ENCODE assay signal across 28 cellular contexts in genomic region chr2:75233965-75234364, GRCh38. TPM values are rescaled to one million over a fixed set of nuclear protein-coding genes. Genes with fewer than 3 reads are reported as not detected.
"Had no signal": no experiment of that assay in that cellular context is flagged by ENCODE, and none has a peak within 500 bp of the region (broad histone marks: within the 10 kb centered on the region; RNA-seq: fewer than 3 reads in every experiment).

No MANE protein-coding gene starts in this region.

- H3K9me3 ChIP-seq: colonic mucosa, esophagus squamous epithelium, heart right ventricle, stomach, testis, tibial artery had no signal

- H3K9ac ChIP-seq: neural progenitor cell, parathyroid adenoma had no signal

- ATAC-seq: heart right ventricle; left lobe of liver; naive thymus-derived CD4-positive, alpha-beta T cell; sciatic nerve had no signal

- H3K79me2 ChIP-seq: parathyroid adenoma had no signal

- FAIRE-seq: endometrium, keratinocyte had no signal

- H3K27me3 ChIP-seq: colonic mucosa, esophagus squamous epithelium, heart right ventricle, neural progenitor cell, stomach, testis, tibial artery had no signal

- H3K4me2 ChIP-seq: neural progenitor cell, smooth muscle cell had no signal

- H3K4me3 ChIP-seq: colonic mucosa, esophagus squamous epithelium, heart right ventricle, lung, neural progenitor cell, smooth muscle cell, stomach, testis, tibial artery had no signal

- DNase-seq: colonic mucosa; dermis blood vessel endothelial cell; effector memory CD4-positive, alpha-beta T cell; esophagus squamous epithelium; foreskin melanocyte; glutamatergic neuron; heart right ventricle; hippocampal formation; immature natural killer cell; midbrain; naive thymus-derived CD4-positive, alpha-beta T cell; stimulated activated CD4-positive, alpha-beta T cell treated with anti-CD3 and anti-CD28 coated beads, Interleukin-12 subunit alpha, Interleukin-12 subunit beta, amount 100 ng/mL, for 4 hours; stimulated activated CD4-positive, alpha-beta T cell treated with anti-CD3 and anti-CD28 coated beads, Interleukin-1b, Interleukin-23, amount 100 ng/mL, for 48 hours; stimulated activated CD4-positive, alpha-beta T cell treated with anti-CD3 and anti-CD28 coated beads, Interleukin-4, amount 100 ng/mL, for 1 hour; stimulated activated CD8-positive, alpha-beta memory T cell treated with anti-CD3 and anti-CD28 coated beads, Interleukin-4, amount 100 ng/mL, for 48 hours; stimulated activated naive CD4-positive, alpha-beta T cell treated with Interleukin-2 at 50 U/mL for 16 hours; stomach; testis; tibial artery had no signal

- H2AFZ ChIP-seq: neural progenitor cell, parathyroid adenoma had no signal

- H3K4me1 ChIP-seq: colonic mucosa, esophagus squamous epithelium, heart right ventricle, neural progenitor cell, parathyroid adenoma, stomach, testis, tibial artery had no signal

- H3K36me3 ChIP-seq: colonic mucosa, esophagus squamous epithelium, heart right ventricle, neural progenitor cell, stomach, tibial artery had no signal

- H3K27ac ChIP-seq: colonic mucosa, esophagus squamous epithelium, heart right ventricle, neural progenitor cell, parathyroid adenoma, stomach, testis, tibial artery had no signal

RNA-seq across cellular contexts. Expression of gene TACR1, which starts 34.6 kb away (rescaled TPM):
- total RNA-seq: chondrocyte, dermis blood vessel endothelial cell had no signal
- polyA plus RNA-seq: keratinocyte; naive thymus-derived CD4-positive, alpha-beta T cell had no signal
